1 cellular context compared by ENCODE assay signal in genomic region chr1:39645411-39646043, GRCh38.
TF ChIP-seq lines count a peak whose summit lies in the region.

No MANE protein-coding gene starts in this region.

TF ChIP-seq in HepG2, 621 proteins besides CTCF, POLR2A, EP300 and RAD21:
- peak; percentile 54; the same call in 1 of the 2 replicates for TF ChIP-seq ZNF629 (CRISPR knock-in tag; conservative IDR thresholded peaks at IDR 0.05)
- no peak for TF ChIP-seq ZNF414 (CRISPR knock-in tag; IDR thresholded peaks at IDR 0.05)
TF ChIP-seq in HepG2: peak in this region for 1.
